8 cellular contexts compared by ENCODE assay signal in genomic region chr14:22491053-22491452, GRCh38.
DNase-seq lines count a peak whose midpoint lies in the region; ATAC-seq, FAIRE-seq and TF ChIP-seq lines count a peak whose summit lies in the region.
"Not testable (repeated sequence)": the region's sequence is repeated elsewhere in the genome, so short reads cannot be mapped to it uniquely, and the experiment has no call there.

No MANE protein-coding gene starts in this region.

- not testable (repeated sequence) for H3K4me1 ChIP-seq in A549
- peaks cover 54% of the 10 kb centered on the region for H3K4me1 ChIP-seq in SJCRH30
- peaks cover 12% of the 10 kb centered on the region for H3K4me1 ChIP-seq in mononuclear cell (ENCODE audit: insufficient read depth, low read length)

- H3K27ac ChIP-seq in A549: not testable (repeated sequence)
- H3K27ac ChIP-seq in SJCRH30: peak overlapping the region; percentile 71

- not testable (repeated sequence) for TF ChIP-seq CTCF in A549 (IDR thresholded peaks at IDR 0.05); GM06990 (IDR thresholded peaks at IDR 0.05; ENCODE audit: insufficient read depth, low read length, poor library complexity, severe bottlenecking)

- H3K4me1 Mint-ChIP-seq in activated CD4-positive, alpha-beta memory T cell treated with anti-CD3 and anti-CD28 coated beads for 36 hours (ENCODE audit: low read depth); central memory CD8-positive, alpha-beta T cell: not testable (repeated sequence)
- H3K4me1 Mint-ChIP-seq in activated T-helper 2 cell treated with anti-CD3 and anti-CD28 coated beads, Interferon-gamma antibody, Interleukin-2, Interleukin-4, amounts not matched to agents 10 μg/mL and 5 μg/mL and 100 μg/mL, durations not matched to agents 14 hours and 24 hours and 36 hours (ENCODE audit: low read depth): peaks cover 40% of the 10 kb centered on the region
- H3K4me1 Mint-ChIP-seq in stimulated activated naive CD8-positive, alpha-beta T cell treated with anti-CD3 and anti-CD28 coated beads, Interleukin-15, Interleukin-2, amounts not matched to agents 100 ng/mL and 50 ng/mL, for 24 hours (ENCODE audit: low read depth): peaks cover 73% of the 10 kb centered on the region

- intact Hi-C loops in activated CD4-positive, alpha-beta memory T cell treated with anti-CD3 and anti-CD28 coated beads for 36 hours (cut with micrococcal nuclease): loop anchor here (10.0 kb wide), 1 partner anchor 176 kb away; no protein-coding TSS in a partner anchor
- intact Hi-C loops in activated T-helper 2 cell treated with anti-CD3 and anti-CD28 coated beads, Interferon-gamma antibody, Interleukin-2, Interleukin-4, amounts not matched to agents 10 μg/mL and 5 μg/mL and 100 μg/mL, durations not matched to agents 14 hours and 24 hours and 36 hours (cut with micrococcal nuclease): not testable (repeated sequence)

- H3K36me3 Mint-ChIP-seq in activated CD4-positive, alpha-beta memory T cell treated with anti-CD3 and anti-CD28 coated beads for 36 hours: peaks cover 90% of the 10 kb centered on the region
- H3K36me3 Mint-ChIP-seq in activated T-helper 2 cell treated with anti-CD3 and anti-CD28 coated beads, Interferon-gamma antibody, Interleukin-2, Interleukin-4, amounts not matched to agents 10 μg/mL and 5 μg/mL and 100 μg/mL, durations not matched to agents 14 hours and 24 hours and 36 hours (ENCODE audit: low read depth): peaks cover 90% of the 10 kb centered on the region
- peaks cover 27% of the 10 kb centered on the region for H3K36me3 Mint-ChIP-seq in central memory CD8-positive, alpha-beta T cell (ENCODE audit: insufficient read depth)
- H3K36me3 Mint-ChIP-seq in stimulated activated naive CD8-positive, alpha-beta T cell treated with anti-CD3 and anti-CD28 coated beads, Interleukin-15, Interleukin-2, amounts not matched to agents 100 ng/mL and 50 ng/mL, for 24 hours (ENCODE audit: low read depth): peaks cover 69% of the 10 kb centered on the region

- H3K4me3 ChIP-seq in A549: not testable (repeated sequence)
- H3K4me3 ChIP-seq in GM06990 (replicated peaks; ENCODE audit: low read depth, low read length): peak overlapping the region; percentile 33
- peak overlapping the region; percentile 55 for H3K4me3 ChIP-seq in SJCRH30
- H3K4me3 ChIP-seq in mononuclear cell (ENCODE audit: low read length): peak overlapping the region; percentile 28

- CTCF ChIA-PET in A549 (lab: Yijun Ruan, JAX): interaction anchor here (1.6 kb wide), 1 partner anchor 20 kb away, joined by 5 read pairs; no protein-coding TSS in a partner anchor
- CTCF ChIA-PET in activated CD4-positive, alpha-beta memory T cell treated with anti-CD3 and anti-CD28 coated beads for 36 hours (lab: Charles Lee): not testable (repeated sequence)

- not testable (repeated sequence) for TF ChIP-seq EP300 in A549 (IDR thresholded peaks at IDR 0.05)

- DNase-seq in A549 (ENCODE audit: low read depth in 1 of 2, low spot score in 1 of 2); GM06990 (ENCODE audit: extremely low read depth, insufficient read length); SJCRH30; activated CD4-positive, alpha-beta memory T cell treated with anti-CD3 and anti-CD28 coated beads for 36 hours; activated T-helper 2 cell treated with anti-CD3 and anti-CD28 coated beads, Interferon-gamma antibody, Interleukin-2, Interleukin-4, amounts not matched to agents 10 μg/mL and 5 μg/mL and 100 μg/mL, durations not matched to agents 14 hours and 24 hours and 36 hours (ENCODE audit: low spot score); central memory CD8-positive, alpha-beta T cell (ENCODE audit: low spot score in 2 of 2): not testable (repeated sequence)

- H3K4me3 Mint-ChIP-seq in activated CD4-positive, alpha-beta memory T cell treated with anti-CD3 and anti-CD28 coated beads for 36 hours: peak overlapping the region; percentile 87
- peak overlapping the region; percentile 88 for H3K4me3 Mint-ChIP-seq in activated T-helper 2 cell treated with anti-CD3 and anti-CD28 coated beads, Interferon-gamma antibody, Interleukin-2, Interleukin-4, amounts not matched to agents 10 μg/mL and 5 μg/mL and 100 μg/mL, durations not matched to agents 14 hours and 24 hours and 36 hours (ENCODE audit: low read depth)
- H3K4me3 Mint-ChIP-seq in central memory CD8-positive, alpha-beta T cell: peak overlapping the region; percentile 80
- peak overlapping the region; percentile 85 for H3K4me3 Mint-ChIP-seq in stimulated activated naive CD8-positive, alpha-beta T cell treated with anti-CD3 and anti-CD28 coated beads, Interleukin-15, Interleukin-2, amounts not matched to agents 100 ng/mL and 50 ng/mL, for 24 hours

- H3K4me2 ChIP-seq in A549: not testable (repeated sequence)

- 89% methylated on average over 2 of the region's 3 CpGs for WGBS in A549 (ENCODE audit: missing lambda C conversion rate)

- H3K27ac Mint-ChIP-seq in activated CD4-positive, alpha-beta memory T cell treated with anti-CD3 and anti-CD28 coated beads for 36 hours: peak overlapping the region; percentile 98
- H3K27ac Mint-ChIP-seq in activated T-helper 2 cell treated with anti-CD3 and anti-CD28 coated beads, Interferon-gamma antibody, Interleukin-2, Interleukin-4, amounts not matched to agents 10 μg/mL and 5 μg/mL and 100 μg/mL, durations not matched to agents 14 hours and 24 hours and 36 hours: peak overlapping the region; percentile 98
- H3K27ac Mint-ChIP-seq in central memory CD8-positive, alpha-beta T cell (ENCODE audit: low read depth): peak overlapping the region; percentile 89
- H3K27ac Mint-ChIP-seq in stimulated activated naive CD8-positive, alpha-beta T cell treated with anti-CD3 and anti-CD28 coated beads, Interleukin-15, Interleukin-2, amounts not matched to agents 100 ng/mL and 50 ng/mL, for 24 hours: peak overlapping the region; percentile 99

- not testable (repeated sequence) for H3K27me3 Mint-ChIP-seq in activated CD4-positive, alpha-beta memory T cell treated with anti-CD3 and anti-CD28 coated beads for 36 hours; activated T-helper 2 cell treated with anti-CD3 and anti-CD28 coated beads, Interferon-gamma antibody, Interleukin-2, Interleukin-4, amounts not matched to agents 10 μg/mL and 5 μg/mL and 100 μg/mL, durations not matched to agents 14 hours and 24 hours and 36 hours (ENCODE audit: low read depth); central memory CD8-positive, alpha-beta T cell; stimulated activated naive CD8-positive, alpha-beta T cell treated with anti-CD3 and anti-CD28 coated beads, Interleukin-15, Interleukin-2, amounts not matched to agents 100 ng/mL and 50 ng/mL, for 24 hours

- not testable (repeated sequence) for H3K9me3 ChIP-seq in A549; SJCRH30 (replicated peaks); mononuclear cell (ENCODE audit: low read depth, low read length)

- not testable (repeated sequence) for ATAC-seq in A549; central memory CD8-positive, alpha-beta T cell (replicated peaks; ENCODE audit: extremely low read depth, poor library complexity, severe bottlenecking)

- POLR2A ChIA-PET in A549 (lab: Yijun Ruan, JAX): not testable (repeated sequence)
- POLR2A ChIA-PET in activated CD4-positive, alpha-beta memory T cell treated with anti-CD3 and anti-CD28 coated beads for 36 hours (lab: Charles Lee): interaction anchor here (0.7 to 29.3 kb wide), 3 partner anchors 11 to 65 kb away, joined by 3 to 639 read pairs (median 25); no protein-coding TSS in a partner anchor

- not testable (repeated sequence) for H3K9me3 Mint-ChIP-seq in activated CD4-positive, alpha-beta memory T cell treated with anti-CD3 and anti-CD28 coated beads for 36 hours; activated T-helper 2 cell treated with anti-CD3 and anti-CD28 coated beads, Interferon-gamma antibody, Interleukin-2, Interleukin-4, amounts not matched to agents 10 μg/mL and 5 μg/mL and 100 μg/mL, durations not matched to agents 14 hours and 24 hours and 36 hours; central memory CD8-positive, alpha-beta T cell; stimulated activated naive CD8-positive, alpha-beta T cell treated with anti-CD3 and anti-CD28 coated beads, Interleukin-15, Interleukin-2, amounts not matched to agents 100 ng/mL and 50 ng/mL, for 24 hours

- TF ChIP-seq RAD21 in A549 (conservative IDR thresholded peaks at IDR 0.05 in 1 of 2, IDR thresholded peaks at IDR 0.05 in 1 of 2): not testable (repeated sequence)

- not testable (repeated sequence) for TF ChIP-seq POLR2A in A549 (IDR thresholded peaks at IDR 0.05; ENCODE audit: low read length)

- not testable (repeated sequence) for H3K36me3 ChIP-seq in GM06990 (ENCODE audit: control insufficient read depth, insufficient read depth, low read length); SJCRH30

- FAIRE-seq in A549 (lab: Jason Lieb, UNC): not testable (repeated sequence)

- not testable (repeated sequence) for H3K27me3 ChIP-seq in GM06990 (replicated peaks; ENCODE audit: control insufficient read depth, insufficient read depth, low read length); SJCRH30; mononuclear cell (ENCODE audit: insufficient read depth, low read length)

TF ChIP-seq in A549, 52 proteins besides CTCF, POLR2A, EP300 and RAD21:
- TF ChIP-seq CBX8 (IDR thresholded peaks at IDR 0.05): 0 out of 2 replicates have a peak, but pooled peaks have one; percentile 0
